Comparison of ENCODE assay signal across 8 cellular contexts in the genomic region with DNA sequence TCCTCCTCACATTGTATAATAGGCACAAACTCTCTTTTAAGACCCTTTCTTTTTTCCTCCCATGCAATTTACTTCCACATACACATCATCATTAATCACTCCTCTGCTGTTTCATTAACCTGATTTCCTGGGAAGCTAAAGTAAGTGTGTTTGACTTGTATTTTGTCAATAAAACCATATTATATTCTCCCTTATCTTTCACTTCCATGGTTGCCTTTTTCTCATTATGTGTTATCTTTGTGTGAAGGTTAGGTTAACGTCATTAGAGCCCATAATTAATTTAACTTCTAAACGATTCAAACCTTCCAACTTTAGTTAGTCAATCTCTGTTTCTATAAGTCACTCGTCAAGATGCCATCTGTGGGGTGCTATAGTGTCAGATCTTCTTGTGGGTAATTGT.
"Had no signal": no experiment of that assay in that cellular context is flagged by ENCODE, and none has a peak within 500 bp of the region (broad histone marks: within the 10 kb centered on the region; RNA-seq: fewer than 3 reads in every experiment).

No MANE protein-coding gene starts in this region.

- H3K36me3 Mint-ChIP-seq: IgD-negative memory B cell had no signal

- H3K4me3 Mint-ChIP-seq: HFFc6, IgD-negative memory B cell had no signal

- H3K9me3 Mint-ChIP-seq: IgD-negative memory B cell had no signal

- DNase-seq: GM23248, GOT3, H7, HFFc6, KBM-7 had no signal

- H3K27ac Mint-ChIP-seq: HFFc6, IgD-negative memory B cell had no signal

- ATAC-seq: HCT116, HepG2 had no signal
